Comparison of ENCODE assay signal across 11 cellular contexts in genomic region chr19:19817357-19817756, GRCh38. TPM values are rescaled to one million over a fixed set of nuclear protein-coding genes. Genes with fewer than 3 reads are reported as not detected.
A peak's percentile ranks its signal among the peaks of the same experiment; 100 is the strongest.
DNase-seq lines count a peak whose midpoint lies in the region; ATAC-seq and TF ChIP-seq lines count a peak whose summit lies in the region.
"Had no signal": no experiment of that assay in that cellular context is flagged by ENCODE, and none has a peak within 500 bp of the region (broad histone marks: within the 10 kb centered on the region; RNA-seq: fewer than 3 reads in every experiment).

No MANE protein-coding gene starts in this region.

- peaks cover 86% of the 10 kb centered on the region for H3K79me2 ChIP-seq in hepatocyte

- H3K9me3 Mint-ChIP-seq in CD8-positive, alpha-beta memory T cell = no peaks in the 10 kb centered on the region
- peaks cover 27% of the 10 kb centered on the region for H3K9me3 Mint-ChIP-seq in activated naive CD8-positive, alpha-beta T cell treated with anti-CD3 and anti-CD28 coated beads, Interleukin-2, amount 10 ng/mL, durations not matched to agents 7 days and 5 days

- peak; percentile 6 for ATAC-seq in activated naive CD8-positive, alpha-beta T cell treated with anti-CD3 and anti-CD28 coated beads, Interleukin-2, amount 10 ng/mL, durations not matched to agents 7 days and 5 days (ENCODE audit: low read depth)
- no peak for ATAC-seq in GM21529 (IDR thresholded peaks at IDR 0.05; ENCODE audit: unreplicated experiment)

- H3K9me3 ChIP-seq in CD8-positive, alpha-beta memory T cell (ENCODE audit: low read length) = peaks cover 4% of the 10 kb centered on the region
- H3K9me3 ChIP-seq in hepatocyte (ENCODE audit: low read depth) (peaks cover 11% of the 10 kb centered on the region), A673 (ENCODE audit: low read depth, low read length, poor library complexity, severe bottlenecking) (peaks cover 11% of the 10 kb centered on the region)
- H3K9me3 ChIP-seq: breast epithelium had no signal

- POLR2A ChIA-PET in CD8-positive, alpha-beta memory T cell (lab: Charles Lee) = interaction anchor here (0.7 kb wide), 1 partner anchor 43 kb away, joined by 3 read pairs; no protein-coding TSS in a partner anchor
- POLR2A ChIA-PET in activated naive CD8-positive, alpha-beta T cell treated with anti-CD3 and anti-CD28 coated beads, Interleukin-2, amount 10 ng/mL, durations not matched to agents 7 days and 5 days (lab: Charles Lee) = interaction anchor here (0.7 to 2.5 kb wide), 3 partner anchors 48 to 149 kb away, joined by 3 to 11 read pairs (median 7); partner anchors contain the start of genes ZNF101 and ZNF253
- POLR2A ChIA-PET in A673 (lab: Charles Lee; ENCODE audit: low non-redundant PET) = no interaction called here

- CTCF ChIA-PET in CD8-positive, alpha-beta memory T cell (lab: Charles Lee) = interaction anchor here (1.0 kb wide), 1 partner anchor 11 kb away, joined by 3 read pairs; no protein-coding TSS in a partner anchor
- CTCF ChIA-PET in A673 (lab: Charles Lee) = no interaction called here

- peak overlapping the region; percentile 13 to 79 (median 63) for H3K4me3 Mint-ChIP-seq in CD8-positive, alpha-beta memory T cell
- H3K4me3 Mint-ChIP-seq in activated naive CD8-positive, alpha-beta T cell treated with anti-CD3 and anti-CD28 coated beads, Interleukin-2, amount 10 ng/mL, durations not matched to agents 7 days and 5 days = peak overlapping the region; percentile 52

- intact Hi-C loops in A673 (cut with micrococcal nuclease; ENCODE audit: unreplicated experiment) = no loop called here

- BruUV-seq in A673 (replicated peaks; lab: Mats Ljungman, UMichigan) = no TSS peak

- no peaks in the 10 kb centered on the region for H3K9me2 ChIP-seq in hepatocyte (replicated peaks; ENCODE audit: insufficient read depth)

- H2AFZ ChIP-seq in hepatocyte = no peak overlapping the region

- TF ChIP-seq CTCF in hepatocyte (IDR thresholded peaks at IDR 0.05; ENCODE audit: poor library complexity) (no peak), A673 (conservative IDR thresholded peaks at IDR 0.05; ENCODE audit: low read depth, low read length) (no peak)

- no peaks in the 10 kb centered on the region for H3K27me3 Mint-ChIP-seq in CD8-positive, alpha-beta memory T cell
- no peaks in the 10 kb centered on the region for H3K27me3 Mint-ChIP-seq in activated naive CD8-positive, alpha-beta T cell treated with anti-CD3 and anti-CD28 coated beads, Interleukin-2, amount 10 ng/mL, durations not matched to agents 7 days and 5 days

- H3K4me3 ChIP-seq in CD8-positive, alpha-beta memory T cell (ENCODE audit: low read length) = no peak overlapping the region
- H3K4me3 ChIP-seq in hepatocyte = no peak overlapping the region
- no peak overlapping the region for H3K4me3 ChIP-seq in A673 (ENCODE audit: low read depth, low read length, poor library complexity, severe bottlenecking)
- H3K4me3 ChIP-seq: breast epithelium had no signal

- peaks cover 12 to 62% (median 15%) of the 10 kb centered on the region in 3 donors for H3K36me3 Mint-ChIP-seq in CD8-positive, alpha-beta memory T cell
- H3K36me3 Mint-ChIP-seq in activated naive CD8-positive, alpha-beta T cell treated with anti-CD3 and anti-CD28 coated beads, Interleukin-2, amount 10 ng/mL, durations not matched to agents 7 days and 5 days = peaks cover 75% of the 10 kb centered on the region

- peaks cover 48% of the 10 kb centered on the region for H3K4me1 ChIP-seq in CD8-positive, alpha-beta memory T cell (ENCODE audit: insufficient read depth, low read length)
- no peaks in the 10 kb centered on the region for H3K4me1 ChIP-seq in hepatocyte (ENCODE audit: insufficient read depth)
- H3K4me1 ChIP-seq in A673 (ENCODE audit: insufficient read depth, low read length, poor library complexity, severe bottlenecking) = no peaks in the 10 kb centered on the region
- H3K4me1 ChIP-seq: breast epithelium had no signal

- WGBS in hepatocyte (ENCODE audit: low lambda C conversion rate, missing lambda C conversion rate) = 90% methylated on average over 3 of the region's 3 CpGs

- H4K20me1 ChIP-seq in hepatocyte (ENCODE audit: insufficient read depth, poor library complexity, severe bottlenecking) = no peaks in the 10 kb centered on the region

- H3K4me2 ChIP-seq in hepatocyte = no peak overlapping the region

- DNase-seq in CD8-positive, alpha-beta memory T cell = peak; percentile 11 to 76 (median 69)
- peak; percentile 24 to 45 for DNase-seq in activated CD4-positive, alpha-beta T cell treated with anti-CD3 and anti-CD28 coated beads, Interleukin-2, amount 50 U/mL, for 24 hours (ENCODE audit: low read depth in 1 of 2, low spot score in 1 of 2)
- no peak for DNase-seq in activated naive CD8-positive, alpha-beta T cell treated with anti-CD3 and anti-CD28 coated beads, Interleukin-2, amount 10 ng/mL, durations not matched to agents 7 days and 5 days
- DNase-seq in stimulated activated CD4-positive, alpha-beta T cell treated with anti-CD3 and anti-CD28 coated beads, Interleukin-15, amount 100 ng/mL, for 24 hours = peak; percentile 57
- DNase-seq in hepatocyte (ENCODE audit: low spot score) (no peak), A673 (ENCODE audit: low spot score) (no peak), MV-4-11 (lab: John Stamatoyannopoulos, UW) (no peak)
- DNase-seq: NCI-H1092, NCI-H69 had no signal

- H3K4me1 Mint-ChIP-seq in CD8-positive, alpha-beta memory T cell = peaks cover 69 to 90% (median 70%) of the 10 kb centered on the region in 3 donors
- peaks cover 19% of the 10 kb centered on the region for H3K4me1 Mint-ChIP-seq in activated naive CD8-positive, alpha-beta T cell treated with anti-CD3 and anti-CD28 coated beads, Interleukin-2, amount 10 ng/mL, durations not matched to agents 7 days and 5 days

- H3K27ac ChIP-seq in CD8-positive, alpha-beta memory T cell (ENCODE audit: low read depth, low read length) = no peak overlapping the region
- H3K27ac ChIP-seq in hepatocyte = no peak overlapping the region
- H3K27ac ChIP-seq in A673 (ENCODE audit: low read depth, low read length, poor library complexity, severe bottlenecking) = no peak overlapping the region
- H3K27ac ChIP-seq: breast epithelium had no signal

- peak overlapping the region; percentile 78 to 97 (median 94) for H3K27ac Mint-ChIP-seq in CD8-positive, alpha-beta memory T cell
- H3K27ac Mint-ChIP-seq in activated naive CD8-positive, alpha-beta T cell treated with anti-CD3 and anti-CD28 coated beads, Interleukin-2, amount 10 ng/mL, durations not matched to agents 7 days and 5 days = peak overlapping the region; percentile 80

- H3K36me3 ChIP-seq in CD8-positive, alpha-beta memory T cell (ENCODE audit: insufficient read depth, low read length) = no peaks in the 10 kb centered on the region
- H3K36me3 ChIP-seq in hepatocyte (replicated peaks; ENCODE audit: insufficient read depth, low read depth) = peaks cover 3% of the 10 kb centered on the region
- H3K36me3 ChIP-seq in A673 (ENCODE audit: insufficient read depth, low read length, poor library complexity, severe bottlenecking) = peaks cover 17% of the 10 kb centered on the region
- H3K36me3 ChIP-seq: breast epithelium had no signal

- H3K27me3 ChIP-seq in CD8-positive, alpha-beta memory T cell (ENCODE audit: insufficient read depth, low read length, poor library complexity, severe bottlenecking) = no peaks in the 10 kb centered on the region
- no peaks in the 10 kb centered on the region for H3K27me3 ChIP-seq in hepatocyte
- H3K27me3 ChIP-seq in A673 (replicated peaks; ENCODE audit: insufficient read depth, low read depth, low read length, poor library complexity) = no peaks in the 10 kb centered on the region
- H3K27me3 ChIP-seq: breast epithelium had no signal

RNA-seq across cellular contexts. Expression of gene ZNF506, which starts 4.2 kb away (rescaled TPM):
- 10 to 100 TPM; 27.8 to 28.3 TPM for total RNA-seq in CD8-positive, alpha-beta memory T cell
- polyA plus RNA-seq in CD8-positive, alpha-beta memory T cell = 26.9 TPM
- 10 to 100 TPM; 39.4 to 41.5 TPM for total RNA-seq in activated naive CD8-positive, alpha-beta T cell treated with anti-CD3 and anti-CD28 coated beads, Interleukin-2, amount 10 ng/mL, durations not matched to agents 7 days and 5 days
- total RNA-seq in hepatocyte (27.7 and 47.1 TPM in 2 replicates), A673 (2021) (13.7 and 14.7 TPM in 2 replicates)
- 9.9 and 16.4 TPM in 2 replicates for polyA plus RNA-seq in hepatocyte

RNA-seq across cellular contexts. Expression of gene ZNF253, which starts 48.3 kb away (rescaled TPM):
- total RNA-seq in CD8-positive, alpha-beta memory T cell = 10 to 100 TPM; 14.0 to 16.1 TPM
- 6.8 TPM for polyA plus RNA-seq in CD8-positive, alpha-beta memory T cell
- 10 to 100 TPM; 25.6 to 32.4 TPM for total RNA-seq in activated naive CD8-positive, alpha-beta T cell treated with anti-CD3 and anti-CD28 coated beads, Interleukin-2, amount 10 ng/mL, durations not matched to agents 7 days and 5 days
- total RNA-seq in hepatocyte (12.3 and 16.2 TPM in 2 replicates), A673 (2021) (10.0 and 13.7 TPM in 2 replicates)
- polyA plus RNA-seq in hepatocyte = 5.0 and 7.1 TPM in 2 replicates

Comparison
In these comparisons a context has a peak if more than half of its experiments do, and no peak if none do; other contexts are left out.
1. DNase-seq: peak in CD8-positive, alpha-beta memory T cell (5 of 5), activated CD4-positive, alpha-beta T cell treated with anti-CD3 and anti-CD28 coated beads, Interleukin-2, amount 50 U/mL, for 24 hours (2 of 2) and stimulated activated CD4-positive, alpha-beta T cell treated with anti-CD3 and anti-CD28 coated beads, Interleukin-15, amount 100 ng/mL, for 24 hours (single experiment); none in activated naive CD8-positive, alpha-beta T cell treated with anti-CD3 and anti-CD28 coated beads, Interleukin-2, amount 10 ng/mL, durations not matched to agents 7 days and 5 days (single experiment), hepatocyte (single experiment), A673 (single experiment) and MV-4-11 (single experiment).